1 cellular context compared by ENCODE assay signal in the genomic region with DNA sequence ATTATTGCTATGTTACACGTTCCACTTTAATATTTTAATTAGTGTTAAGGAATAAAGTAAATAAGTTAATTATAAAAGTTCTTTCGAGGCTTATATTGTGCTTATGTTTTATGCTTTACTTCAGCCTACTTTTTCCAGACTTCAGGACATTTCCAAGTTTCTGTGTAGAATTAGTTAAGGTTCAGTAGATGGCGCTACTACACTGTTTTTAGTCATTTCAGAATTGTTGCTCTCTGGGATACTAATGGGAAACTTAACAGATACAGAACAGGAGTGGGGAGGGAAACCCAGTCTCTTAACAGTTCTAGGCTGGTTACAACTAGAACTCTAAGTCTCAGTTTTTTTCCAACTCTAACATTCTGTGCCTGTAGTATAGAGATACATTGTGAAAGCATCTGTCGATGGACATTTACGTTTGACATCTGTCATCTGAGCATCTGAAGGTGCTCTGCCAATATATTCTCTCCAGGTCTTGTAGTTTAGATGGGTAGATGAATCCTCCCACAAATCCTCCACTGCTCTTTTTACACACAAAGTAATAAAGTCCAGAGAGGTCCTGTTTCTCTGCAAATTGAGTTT.
TF ChIP-seq lines count a peak whose summit lies in the region.

No MANE protein-coding gene starts in this region.

TF ChIP-seq in Ishikawa, 13 proteins besides CTCF, POLR2A, EP300 and RAD21 (continued from another document):
- TF ChIP-seq, protein P1, sequence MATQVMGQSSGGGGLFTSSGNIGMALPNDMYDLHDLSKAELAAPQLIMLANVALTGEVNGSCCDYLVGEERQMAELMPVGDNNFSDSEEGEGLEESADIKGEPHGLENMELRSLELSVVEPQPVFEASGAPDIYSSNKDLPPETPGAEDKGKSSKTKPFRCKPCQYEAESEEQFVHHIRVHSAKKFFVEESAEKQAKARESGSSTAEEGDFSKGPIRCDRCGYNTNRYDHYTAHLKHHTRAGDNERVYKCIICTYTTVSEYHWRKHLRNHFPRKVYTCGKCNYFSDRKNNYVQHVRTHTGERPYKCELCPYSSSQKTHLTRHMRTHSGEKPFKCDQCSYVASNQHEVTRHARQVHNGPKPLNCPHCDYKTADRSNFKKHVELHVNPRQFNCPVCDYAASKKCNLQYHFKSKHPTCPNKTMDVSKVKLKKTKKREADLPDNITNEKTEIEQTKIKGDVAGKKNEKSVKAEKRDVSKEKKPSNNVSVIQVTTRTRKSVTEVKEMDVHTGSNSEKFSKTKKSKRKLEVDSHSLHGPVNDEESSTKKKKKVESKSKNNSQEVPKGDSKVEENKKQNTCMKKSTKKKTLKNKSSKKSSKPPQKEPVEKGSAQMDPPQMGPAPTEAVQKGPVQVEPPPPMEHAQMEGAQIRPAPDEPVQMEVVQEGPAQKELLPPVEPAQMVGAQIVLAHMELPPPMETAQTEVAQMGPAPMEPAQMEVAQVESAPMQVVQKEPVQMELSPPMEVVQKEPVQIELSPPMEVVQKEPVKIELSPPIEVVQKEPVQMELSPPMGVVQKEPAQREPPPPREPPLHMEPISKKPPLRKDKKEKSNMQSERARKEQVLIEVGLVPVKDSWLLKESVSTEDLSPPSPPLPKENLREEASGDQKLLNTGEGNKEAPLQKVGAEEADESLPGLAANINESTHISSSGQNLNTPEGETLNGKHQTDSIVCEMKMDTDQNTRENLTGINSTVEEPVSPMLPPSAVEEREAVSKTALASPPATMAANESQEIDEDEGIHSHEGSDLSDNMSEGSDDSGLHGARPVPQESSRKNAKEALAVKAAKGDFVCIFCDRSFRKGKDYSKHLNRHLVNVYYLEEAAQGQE (IDR thresholded peaks at IDR 0.05; ENCODE audit: low read depth) = no peak
- no peak for TF ChIP-seq FOXM1 (IDR thresholded peaks at IDR 0.05; ENCODE audit: borderline replicate concordance, low read depth)
TF ChIP-seq in Ishikawa: peak in this region for 0.
